In genomic region chr9:78316151-78316892, GRCh38 we compare ENCODE assay signal across 1 cellular context.
TF ChIP-seq lines count a peak whose summit lies in the region.

No MANE protein-coding gene starts in this region.

TF ChIP-seq in HepG2, 621 proteins besides CTCF, POLR2A, EP300 and RAD21:
- TF ChIP-seq IKZF5 (CRISPR knock-in tag; IDR thresholded peaks at IDR 0.05) (no peak), ZNF501 (CRISPR knock-in tag; IDR thresholded peaks at IDR 0.05) (no peak), RAD51 (IDR thresholded peaks at IDR 0.05; ENCODE audit: borderline replicate concordance) (no peak), ZHX1 (CRISPR knock-in tag; IDR thresholded peaks at IDR 0.05; ENCODE audit: low read depth) (no peak), ZNF33A (CRISPR knock-in tag; IDR thresholded peaks at IDR 0.05; ENCODE audit: borderline replicate concordance) (no peak), YY1 (IDR thresholded peaks at IDR 0.05; ENCODE audit: insufficient read depth, insufficient replicate concordance, low read depth, low read length) (no peak), RBM22 (optimal IDR thresholded peaks at IDR 0.05; ENCODE audit: low read length) (peak; percentile 33), ZNF564 (CRISPR knock-in tag; IDR thresholded peaks at IDR 0.05) (no peak), HMGXB4 (CRISPR knock-in tag; IDR thresholded peaks at IDR 0.05; ENCODE audit: borderline replicate concordance in 1 of 2, low read depth in 1 of 2) (no peak), ZMYM2 (CRISPR knock-in tag; IDR thresholded peaks at IDR 0.05) (no peak), ATF5 (CRISPR knock-in tag; IDR thresholded peaks at IDR 0.05; ENCODE audit: low read depth) (no peak), STAT6 (CRISPR knock-in tag; IDR thresholded peaks at IDR 0.05; ENCODE audit: borderline replicate concordance) (no peak), CENPBD1 (CRISPR knock-in tag; IDR thresholded peaks at IDR 0.05; ENCODE audit: borderline replicate concordance, low read depth) (no peak), ZNF703 (CRISPR knock-in tag; IDR thresholded peaks at IDR 0.05; ENCODE audit: borderline replicate concordance) (no peak), POLR2G (IDR thresholded peaks at IDR 0.05; ENCODE audit: low read depth, low read length) (peak; percentile 35; the same call in 1 of the 2 replicates)
TF ChIP-seq in HepG2: peak in this region for 2.
